In the genomic region with DNA sequence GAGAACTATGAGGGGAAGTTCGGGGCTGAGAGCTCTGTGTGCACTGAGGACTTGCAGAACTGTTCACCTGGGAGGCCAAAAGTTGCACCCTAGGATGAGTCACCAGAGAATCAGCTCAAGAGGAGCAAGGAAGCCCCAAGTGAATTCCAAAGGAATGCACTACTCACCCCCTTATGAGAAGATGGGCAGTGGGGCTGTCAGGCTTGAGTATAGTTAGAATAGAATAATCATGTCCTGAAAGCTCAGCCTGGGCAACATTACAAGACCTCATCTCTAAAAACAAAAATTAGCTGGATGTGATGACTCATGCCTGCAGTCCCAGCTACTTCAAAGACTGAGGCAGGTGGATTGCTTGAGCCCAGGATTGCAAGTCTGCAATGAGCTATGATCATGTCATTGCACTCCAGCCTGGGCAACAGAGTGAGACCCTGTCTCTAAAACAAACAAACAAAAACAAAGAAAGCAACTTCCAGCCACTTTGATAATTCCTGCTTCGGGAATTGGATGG, we compare ENCODE assay signal across 1 cellular context.
TF ChIP-seq lines count a peak whose summit lies in the region.

No MANE protein-coding gene starts in this region.

TF ChIP-seq in SK-N-SH, 30 proteins besides CTCF, POLR2A, EP300 and RAD21:
- TF ChIP-seq REST (IDR thresholded peaks at IDR 0.05; ENCODE audit: low read depth, low read length) (no peak), JUND (IDR thresholded peaks at IDR 0.05) (peak; percentile 34), FOSL2 (IDR thresholded peaks at IDR 0.05; ENCODE audit: borderline replicate concordance, low read depth) (peak; percentile 44)
- TF ChIP-seq, protein P1, sequence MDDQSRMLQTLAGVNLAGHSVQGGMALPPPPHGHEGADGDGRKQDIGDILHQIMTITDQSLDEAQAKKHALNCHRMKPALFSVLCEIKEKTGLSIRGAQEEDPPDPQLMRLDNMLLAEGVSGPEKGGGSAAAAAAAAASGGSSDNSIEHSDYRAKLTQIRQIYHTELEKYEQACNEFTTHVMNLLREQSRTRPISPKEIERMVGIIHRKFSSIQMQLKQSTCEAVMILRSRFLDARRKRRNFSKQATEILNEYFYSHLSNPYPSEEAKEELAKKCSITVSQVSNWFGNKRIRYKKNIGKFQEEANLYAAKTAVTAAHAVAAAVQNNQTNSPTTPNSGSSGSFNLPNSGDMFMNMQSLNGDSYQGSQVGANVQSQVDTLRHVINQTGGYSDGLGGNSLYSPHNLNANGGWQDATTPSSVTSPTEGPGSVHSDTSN (IDR thresholded peaks at IDR 0.05), result peak; percentile 38; the same call in 1 of the 2 replicates
